ENCODE assay signal across 17 cellular contexts in the genomic region with DNA sequence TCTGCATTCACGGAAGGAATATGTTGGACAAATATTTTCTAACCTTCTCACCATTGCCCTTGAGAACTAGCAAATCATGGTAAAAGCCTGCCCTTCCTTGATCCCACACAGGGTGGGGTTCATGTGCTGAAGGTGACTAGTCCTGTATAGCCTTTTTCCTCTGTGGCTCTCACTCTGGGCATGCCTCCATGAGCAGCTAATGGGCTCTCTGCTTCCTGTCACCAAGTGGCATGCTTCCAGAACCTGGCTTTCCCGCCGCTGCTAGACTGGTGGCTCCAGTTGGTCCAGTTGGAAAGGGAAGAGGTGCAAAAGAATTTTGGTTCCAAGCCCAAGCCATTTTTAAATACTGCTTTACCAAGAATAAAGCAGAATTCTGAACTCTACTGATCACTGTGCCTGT. TPM values are rescaled to one million over a fixed set of nuclear protein-coding genes. Genes with fewer than 3 reads are reported as not detected.
DNase-seq lines count a peak whose midpoint lies in the region; ATAC-seq and TF ChIP-seq lines count a peak whose summit lies in the region.
"Had no signal": no experiment of that assay in that cellular context is flagged by ENCODE, and none has a peak within 500 bp of the region (broad histone marks: within the 10 kb centered on the region; RNA-seq: fewer than 3 reads in every experiment).

No MANE protein-coding gene starts in this region.

- no peaks in the 10 kb centered on the region for H3K27me3 ChIP-seq in body of pancreas
- H3K27me3 ChIP-seq in suprapubic skin = no peaks in the 10 kb centered on the region
- H3K27me3 ChIP-seq: BLaER1 had no signal

- H3K27ac ChIP-seq in body of pancreas = peak overlapping the region in 3 of 4 donors; percentile 11 to 25 (median 19)
- peak overlapping the region; percentile 47 for H3K27ac ChIP-seq in suprapubic skin
- H3K27ac ChIP-seq: BLaER1, GM23248 had no signal

- H3K36me3 ChIP-seq in body of pancreas (replicated peaks in 1 of 2; ENCODE audit: insufficient read depth in 1 of 2, low read depth in 2 of 2) (no peaks in the 10 kb centered on the region), suprapubic skin (peaks cover 6% of the 10 kb centered on the region)

- ATAC-seq in body of pancreas (peak; percentile 80), left colon (peak; percentile 97)
- ATAC-seq: natural killer cell had no signal

- intact Hi-C loops in body of pancreas (cut with DNase I) = no loop called here
- intact Hi-C loops in left colon (cut with DNase I, micrococcal nuclease) = no loop called here

- WGBS in body of pancreas, 2 donors = 25 to 29% methylated on average over 3 of the region's 3 CpGs
- 56% methylated on average over 3 of the region's 3 CpGs for WGBS in suprapubic skin

- peak in 3 of 7 experiments; percentile 14 to 21 (median 17) for TF ChIP-seq CTCF in body of pancreas (IDR thresholded peaks at IDR 0.05)
- TF ChIP-seq CTCF in suprapubic skin (IDR thresholded peaks at IDR 0.05) = no peak

- TF ChIP-seq EP300 in suprapubic skin (IDR thresholded peaks at IDR 0.05) = no peak

- H3K9me3 ChIP-seq in body of pancreas = no peaks in the 10 kb centered on the region
- no peaks in the 10 kb centered on the region for H3K9me3 ChIP-seq in suprapubic skin
- H3K9me3 ChIP-seq: BLaER1 had no signal

- DNase-seq in DMS79 treated with DMSO at 0.1 percent for 48 hours (lab: John Stamatoyannopoulos, UW) (peak; percentile 21), DMS79 (lab: John Stamatoyannopoulos, UW) (no peak), body of pancreas (peak; percentile 69 to 83 (median 80)), left colon (peak; percentile 42 to 50), suprapubic skin (ENCODE audit: low spot score in 2 of 2) (no peak), NCI-H2227 (lab: John Stamatoyannopoulos, UW; ENCODE audit: unreplicated experiment) (no peak), NCI-H1092 treated with DMSO at 0.1 percent for 48 hours (lab: John Stamatoyannopoulos, UW) (no peak), SHP77 (lab: John Stamatoyannopoulos, UW) (no peak)
- DNase-seq: activated CD4-positive, alpha-beta T cell treated with anti-CD3 and anti-CD28 coated beads, Interleukin-2, amount 50 U/mL, for 1 hour; activated naive CD4-positive, alpha-beta T cell treated with anti-CD3 and anti-CD28 coated beads for 36 hours; activated T-cell treated with anti-CD3 and anti-CD28 coated beads for 4 hours; GM23248; MM.1S; natural killer cell; NCI-H1694; NCI-H446 had no signal

- H3K4me1 ChIP-seq in body of pancreas = peaks cover 26% of the 10 kb centered on the region
- H3K4me1 ChIP-seq in suprapubic skin = peaks cover 8% of the 10 kb centered on the region
- H3K4me1 ChIP-seq: BLaER1 had no signal

- TF ChIP-seq POLR2A in body of pancreas (IDR thresholded peaks at IDR 0.05) (no peak), suprapubic skin (IDR thresholded peaks at IDR 0.05) (no peak)

- H3K4me3 ChIP-seq in body of pancreas (no peak overlapping the region), suprapubic skin (no peak overlapping the region)
- H3K4me3 ChIP-seq: BLaER1, GM23248 had no signal

RNA-seq across cellular contexts. Expression of gene FBXO10, which starts 35.5 kb away (rescaled TPM):
- 10 to 100 TPM; 13.2 to 15.3 TPM for total RNA-seq in body of pancreas
- total RNA-seq in left colon = 1 to 10 TPM; 4.0 to 4.4 TPM
- total RNA-seq in suprapubic skin = 1 to 10 TPM; 2.7 to 4.7 (median 3.2) TPM

RNA-seq across cellular contexts. Expression of gene TOMM5, which starts 51.8 kb away (rescaled TPM):
- 10 to 100 TPM; 37.6 to 48.8 TPM for total RNA-seq in body of pancreas
- 10 to 100 TPM; 49.1 to 58.5 TPM for total RNA-seq in left colon
- 10 to 100 TPM; 44.3 to 82.1 (median 76.0) TPM for total RNA-seq in suprapubic skin

RNA-seq across cellular contexts. Expression of gene POLR1E, which starts 54.9 kb away (rescaled TPM):
- total RNA-seq in body of pancreas (10 to 100 TPM in 1 of 2 donors, 1 to 10 TPM in 1; 9.6 to 15.0 TPM), left colon (10 to 100 TPM in 1 of 2 donors, 1 to 10 TPM in 1; 8.5 to 11.4 TPM), suprapubic skin (10 to 100 TPM; 15.7 to 26.3 (median 24.0) TPM)

Comparison
In these comparisons a context has a peak if more than half of its experiments do, and no peak if none do; other contexts are left out.
1. DNase-seq: peak in DMS79 treated with DMSO at 0.1 percent for 48 hours (single experiment), body of pancreas (4 of 4) and left colon (2 of 2); none in DMS79 (single experiment), suprapubic skin (0 of 2), NCI-H2227 (single experiment), NCI-H1092 treated with DMSO at 0.1 percent for 48 hours (single experiment) and SHP77 (0 of 2).